ENCODE assay signal across 10 cellular contexts in the genomic region with DNA sequence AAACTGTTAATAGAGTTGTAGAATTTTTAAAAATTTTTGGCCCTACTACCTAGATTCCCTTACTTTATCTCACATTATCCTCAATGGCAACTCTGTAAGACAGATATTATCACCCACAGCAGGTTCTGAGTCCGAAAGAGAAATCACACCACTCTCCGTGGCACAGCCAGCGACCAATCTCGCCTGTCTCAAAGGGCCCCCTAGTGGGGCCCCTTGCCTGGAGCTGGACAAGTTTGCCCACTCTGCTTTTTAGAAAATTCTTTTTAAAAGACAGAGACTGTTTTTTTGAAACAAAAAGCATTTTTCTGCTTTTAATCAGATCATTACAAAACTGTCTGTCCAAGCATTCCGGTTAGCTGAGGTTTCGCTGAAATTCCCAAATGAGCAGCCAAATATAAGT. TPM values are rescaled to one million over a fixed set of nuclear protein-coding genes. Genes with fewer than 3 reads are reported as not detected.
DNase-seq lines count a peak whose midpoint lies in the region; ATAC-seq and TF ChIP-seq lines count a peak whose summit lies in the region.
"Had no signal": no experiment of that assay in that cellular context is flagged by ENCODE, and none has a peak within 500 bp of the region (broad histone marks: within the 10 kb centered on the region; RNA-seq: fewer than 3 reads in every experiment).

No MANE protein-coding gene starts in this region.

- no peak overlapping the region for H3K4me3 Mint-ChIP-seq in neural crest cell
- H3K4me3 Mint-ChIP-seq: activated naive CD4-positive, alpha-beta T cell treated with anti-CD3 and anti-CD28 coated beads for 36 hours had no signal

- no peak overlapping the region for H3K4me3 ChIP-seq in NB4 (ENCODE audit: low read depth, low read length)

- no peak overlapping the region for H3K27ac Mint-ChIP-seq in neural crest cell (ENCODE audit: unreplicated experiment)
- H3K27ac Mint-ChIP-seq: activated naive CD4-positive, alpha-beta T cell treated with anti-CD3 and anti-CD28 coated beads for 36 hours had no signal

- H3K36me3 Mint-ChIP-seq in neural crest cell (ENCODE audit: low read depth), result peaks cover 12% of the 10 kb centered on the region

- H3K4me1 Mint-ChIP-seq in neural crest cell, result peaks cover 3% of the 10 kb centered on the region

- ATAC-seq in HG02885 (IDR thresholded peaks at IDR 0.05; ENCODE audit: poor library complexity, unreplicated experiment), result no peak

- no peak for TF ChIP-seq POLR2A in NB4 (IDR thresholded peaks at IDR 0.05; ENCODE audit: extremely low read depth, insufficient read length)

- no peaks in the 10 kb centered on the region for H3K27me3 Mint-ChIP-seq in neural crest cell (ENCODE audit: low read depth)

- no peak for TF ChIP-seq CTCF in NB4 (IDR thresholded peaks at IDR 0.05; ENCODE audit: low read depth, low read length)
- peak; percentile 46 for TF ChIP-seq CTCF in neural crest cell (conservative IDR thresholded peaks at IDR 0.05)

- no peaks in the 10 kb centered on the region for H3K9me3 Mint-ChIP-seq in neural crest cell
- H3K9me3 Mint-ChIP-seq: activated naive CD4-positive, alpha-beta T cell treated with anti-CD3 and anti-CD28 coated beads for 36 hours had no signal

- peak; percentile 34 for DNase-seq in EH (ENCODE audit: low read depth)
- peak; percentile 24 for DNase-seq in NB4 (ENCODE audit: low read depth)
- DNase-seq in fibroblast of gingiva (ENCODE audit: low read depth), result peak; percentile 25
- peak; percentile 9 for DNase-seq in neural crest cell (ENCODE audit: low read depth, low spot score)
- DNase-seq in kidney glomerular epithelial cell (lab: John Stamatoyannopoulos, UW), result no peak
- no peak for DNase-seq in ecto neural progenitor cell (ENCODE audit: low spot score)
- no peak for DNase-seq in RPMI8226
- DNase-seq: activated naive CD4-positive, alpha-beta T cell treated with anti-CD3 and anti-CD28 coated beads for 36 hours; GDM1 had no signal

RNA-seq across cellular contexts. Expression of a gene that starts 21.7 kb away (rescaled TPM):
- 12.0 and 14.9 TPM in 2 replicates for total RNA-seq in neural crest cell

Comparison
In these comparisons a context has a peak if more than half of its experiments do, and no peak if none do; other contexts are left out.
1. DNase-seq: peak in EH (single experiment), NB4 (single experiment), fibroblast of gingiva (single experiment) and neural crest cell (single experiment); none in kidney glomerular epithelial cell (single experiment), ecto neural progenitor cell (single experiment) and RPMI8226 (single experiment).